Comparison of ENCODE assay signal across 21 cellular contexts in genomic region chr6:113486172-113486571, GRCh38.
"Had no signal": no experiment of that assay in that cellular context is flagged by ENCODE, and none has a peak within 500 bp of the region (broad histone marks: within the 10 kb centered on the region; RNA-seq: fewer than 3 reads in every experiment).

No MANE protein-coding gene starts in this region.

- H3K4me3 Mint-ChIP-seq: activated CD4-positive, alpha-beta memory T cell treated with anti-CD3 and anti-CD28 coated beads, Interleukin-2, amount 10 ng/mL, durations not matched to agents 7 days and 5 days; activated naive CD4-positive, alpha-beta T cell treated with anti-CD3 and anti-CD28 coated beads, Interleukin-2, amount 50 U/mL, for 24 hours; activated T-cell treated with anti-CD3 and anti-CD28 coated beads, Interleukin-2, amount 50 U/mL, for 4 hours; natural killer cell had no signal

- H3K9me3 Mint-ChIP-seq: activated CD4-positive, alpha-beta memory T cell treated with anti-CD3 and anti-CD28 coated beads, Interleukin-2, amount 10 ng/mL, durations not matched to agents 7 days and 5 days; activated naive CD4-positive, alpha-beta T cell treated with anti-CD3 and anti-CD28 coated beads, Interleukin-2, amount 50 U/mL, for 24 hours; activated T-cell treated with anti-CD3 and anti-CD28 coated beads, Interleukin-2, amount 50 U/mL, for 4 hours had no signal

- H3K27ac ChIP-seq: colonic mucosa had no signal

- H3K4me3 ChIP-seq: colonic mucosa, left lung had no signal

- H3K9me3 ChIP-seq: colonic mucosa, left lung had no signal

- H3K4me1 ChIP-seq: left lung had no signal

- H3K27me3 ChIP-seq: colonic mucosa, left lung had no signal

- DNase-seq: activated CD4-positive, alpha-beta memory T cell treated with anti-CD3 and anti-CD28 coated beads, Interleukin-2, amount 10 ng/mL, durations not matched to agents 7 days and 5 days; activated CD4-positive, alpha-beta T cell treated with anti-CD3 and anti-CD28 coated beads for 4 hours; activated effector memory CD4-positive, alpha-beta T cell treated with anti-CD3 and anti-CD28 coated beads, Interleukin-2, amount 50 U/mL, for 16 hours; activated T-cell treated with anti-CD3 and anti-CD28 coated beads, Interleukin-2, amount 50 U/mL, for 4 hours; caudate nucleus; colonic mucosa; foreskin fibroblast; hypothalamus; kidney; left lung; mesendoderm; natural killer cell; nucleus accumbens; posterior cingulate gyrus; retina; stimulated activated CD4-positive, alpha-beta T cell treated with anti-CD3 and anti-CD28 coated beads, Interleukin-2, amount 100 ng/mL, for 48 hours; stimulated activated naive CD4-positive, alpha-beta T cell treated with Interleukin-2 at 50 U/mL for 16 hours; substantia nigra; T-helper 2 cell had no signal

- H3K4me1 Mint-ChIP-seq: activated CD4-positive, alpha-beta memory T cell treated with anti-CD3 and anti-CD28 coated beads, Interleukin-2, amount 10 ng/mL, durations not matched to agents 7 days and 5 days; activated naive CD4-positive, alpha-beta T cell treated with anti-CD3 and anti-CD28 coated beads, Interleukin-2, amount 50 U/mL, for 24 hours; natural killer cell had no signal

- FAIRE-seq: endometrium, kidney had no signal

- H3K36me3 ChIP-seq: colonic mucosa, left lung had no signal

- H3K27ac Mint-ChIP-seq: activated CD4-positive, alpha-beta memory T cell treated with anti-CD3 and anti-CD28 coated beads, Interleukin-2, amount 10 ng/mL, durations not matched to agents 7 days and 5 days; activated naive CD4-positive, alpha-beta T cell treated with anti-CD3 and anti-CD28 coated beads, Interleukin-2, amount 50 U/mL, for 24 hours; natural killer cell had no signal

- H3K36me3 Mint-ChIP-seq: activated naive CD4-positive, alpha-beta T cell treated with anti-CD3 and anti-CD28 coated beads, Interleukin-2, amount 50 U/mL, for 24 hours; natural killer cell had no signal

- ATAC-seq: activated T-cell treated with anti-CD3 and anti-CD28 coated beads, Interleukin-2, amount 50 U/mL, for 4 hours; left lung; natural killer cell had no signal

- H3K27me3 Mint-ChIP-seq: activated CD4-positive, alpha-beta memory T cell treated with anti-CD3 and anti-CD28 coated beads, Interleukin-2, amount 10 ng/mL, durations not matched to agents 7 days and 5 days; activated naive CD4-positive, alpha-beta T cell treated with anti-CD3 and anti-CD28 coated beads, Interleukin-2, amount 50 U/mL, for 24 hours had no signal
